ENCODE assay signal across 9 cellular contexts in the genomic region with DNA sequence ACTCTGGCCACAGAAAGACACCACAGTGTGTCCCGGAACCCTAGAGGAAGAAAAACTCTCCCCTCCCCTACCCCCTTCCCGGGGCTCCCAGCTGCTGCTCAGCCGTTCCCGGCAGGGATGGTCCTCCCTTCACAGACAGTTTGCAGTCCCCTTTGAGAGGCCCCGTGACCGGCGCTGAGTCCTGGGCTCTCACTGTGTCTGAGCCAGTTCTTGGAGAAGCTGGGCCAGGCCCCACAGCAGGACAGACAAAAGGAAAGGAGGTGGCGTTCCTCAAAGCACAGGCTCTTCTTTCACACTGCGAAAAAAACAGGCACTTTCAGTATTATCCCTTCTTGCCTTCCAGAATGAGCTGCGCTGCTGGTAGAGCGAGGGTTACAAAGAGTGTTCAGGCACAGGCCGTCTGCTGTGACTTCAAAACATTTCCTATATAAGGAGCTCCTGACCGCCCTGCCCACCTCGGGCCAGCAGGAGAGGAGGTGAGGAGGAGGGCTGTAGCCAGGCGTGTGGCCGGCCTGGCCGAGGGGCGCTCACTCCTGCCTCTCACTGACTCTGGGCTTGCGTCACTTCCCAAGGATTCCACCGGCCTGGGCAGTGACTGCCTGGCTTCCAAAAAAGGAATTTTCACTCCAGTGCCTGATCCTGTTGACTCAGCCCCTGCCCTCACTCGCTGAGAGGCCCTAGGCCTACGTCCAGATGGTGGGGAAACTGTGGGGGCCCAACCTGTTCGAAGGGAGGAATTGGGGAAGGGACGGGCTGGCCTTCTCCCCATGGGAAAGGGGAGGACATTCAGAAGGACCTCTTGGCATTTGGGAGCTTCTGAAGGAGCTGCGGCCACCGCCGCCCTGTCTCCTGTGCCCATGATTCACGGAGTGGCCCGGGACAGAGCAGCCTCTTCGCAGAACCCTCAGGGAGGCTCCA. TPM values are rescaled to one million over a fixed set of nuclear protein-coding genes. Genes with fewer than 3 reads are reported as not detected.
A peak's percentile ranks its signal among the peaks of the same experiment; 100 is the strongest.
DNase-seq lines count a peak whose midpoint lies in the region; ATAC-seq lines count a peak whose summit lies in the region.
"Had no signal": no experiment of that assay in that cellular context is flagged by ENCODE, and none has a peak within 500 bp of the region (broad histone marks: within the 10 kb centered on the region; RNA-seq: fewer than 3 reads in every experiment).

No MANE protein-coding gene starts in this region.

- peak overlapping the region; percentile 19; the same call in 1 of the 2 replicates for H3K4me3 ChIP-seq in HUES64 (ENCODE audit: low read length)

- ATAC-seq in HG03342 (IDR thresholded peaks at IDR 0.05; ENCODE audit: unreplicated experiment) (no peak), HG02610 (IDR thresholded peaks at IDR 0.05; ENCODE audit: unreplicated experiment) (no peak)
- ATAC-seq: activated CD8-positive, alpha-beta memory T cell treated with anti-CD3 and anti-CD28 coated beads, Interleukin-2, amount 10 ng/mL, durations not matched to agents 7 days and 5 days had no signal

- peaks cover 24% of the 10 kb centered on the region for H3K4me1 ChIP-seq in HUES64 (ENCODE audit: insufficient read depth, low read length)

- WGBS in HUES64, result 35% methylated on average over 30 of the region's 30 CpGs

- DNase-seq in dermis microvascular lymphatic vessel endothelial cell (ENCODE audit: low read depth in 2 of 2) (peak; percentile 91 to 93), left kidney (ENCODE audit: low read depth, low spot score) (peak; percentile 90), substantia nigra (lab: John Stamatoyannopoulos, UW) (peak in 39 of 49 donors; percentile 6 to 86 (median 51)), inferior parietal cortex (ENCODE audit: extremely low spot score) (no peak)
- DNase-seq in activated naive CD4-positive, alpha-beta T cell treated with anti-CD3 and anti-CD28 coated beads, Interleukin-2, amount 50 U/mL, for 16 hours, result no peak
- DNase-seq: activated CD8-positive, alpha-beta memory T cell treated with anti-CD3 and anti-CD28 coated beads, Interleukin-2, amount 10 ng/mL, durations not matched to agents 7 days and 5 days had no signal

- no peaks in the 10 kb centered on the region for H3K9me3 ChIP-seq in HUES64 (ENCODE audit: insufficient read depth, low read depth, low read length)

- H3K9ac ChIP-seq in HUES64 (ENCODE audit: low read depth, low read length), result peak overlapping the region; percentile 72

- no peaks in the 10 kb centered on the region for H3K36me3 ChIP-seq in HUES64 (ENCODE audit: insufficient read depth, low read length)

- H3K27me3 ChIP-seq in HUES64 (ENCODE audit: insufficient read depth, low read length), result no peaks in the 10 kb centered on the region

- H3K27ac ChIP-seq in HUES64 (ENCODE audit: low read depth, low read length) (peak overlapping the region; percentile 86), substantia nigra (ENCODE audit: low read depth, low read length, poor library complexity, severe bottlenecking) (peak overlapping the region; percentile 50)

RNA-seq across cellular contexts. Expression of a gene that starts 24.9 kb away (rescaled TPM):
- polyA plus RNA-seq in HUES64 (2013, experiment 1 of 2), result not detected
- not detected for polyA plus RNA-seq in HUES64 (2013, experiment 2 of 2)
- total RNA-seq in dermis microvascular lymphatic vessel endothelial cell, result 1.3 TPM in 1 of 2 replicates, not detected in the other
- total RNA-seq: activated CD8-positive, alpha-beta memory T cell treated with anti-CD3 and anti-CD28 coated beads, Interleukin-2, amount 10 ng/mL, durations not matched to agents 7 days and 5 days had no signal

RNA-seq across cellular contexts. Expression of a gene that starts 29.0 kb away (rescaled TPM):
- polyA plus RNA-seq in HUES64 (2013, experiment 1 of 2), result 80.1 TPM
- polyA plus RNA-seq in HUES64 (2013, experiment 2 of 2), result 84.3 TPM
- total RNA-seq in dermis microvascular lymphatic vessel endothelial cell, result 860 and 1,510 TPM in 2 replicates

Comparison
In these comparisons a context has a peak if more than half of its experiments do, and no peak if none do; other contexts are left out.
1. DNase-seq: peak in dermis microvascular lymphatic vessel endothelial cell (2 of 2), left kidney (single experiment) and substantia nigra (39 of 49); none in inferior parietal cortex (single experiment) and activated naive CD4-positive, alpha-beta T cell treated with anti-CD3 and anti-CD28 coated beads, Interleukin-2, amount 50 U/mL, for 16 hours (single experiment).